Comparison of ENCODE assay signal across 1 cellular context in genomic region chr19:1749373-1750342, GRCh38.
TF ChIP-seq lines count a peak whose summit lies in the region.

No MANE protein-coding gene starts in this region.

TF ChIP-seq in H1, 55 proteins besides CTCF, POLR2A, EP300 and RAD21:
- TF ChIP-seq, protein P1, sequence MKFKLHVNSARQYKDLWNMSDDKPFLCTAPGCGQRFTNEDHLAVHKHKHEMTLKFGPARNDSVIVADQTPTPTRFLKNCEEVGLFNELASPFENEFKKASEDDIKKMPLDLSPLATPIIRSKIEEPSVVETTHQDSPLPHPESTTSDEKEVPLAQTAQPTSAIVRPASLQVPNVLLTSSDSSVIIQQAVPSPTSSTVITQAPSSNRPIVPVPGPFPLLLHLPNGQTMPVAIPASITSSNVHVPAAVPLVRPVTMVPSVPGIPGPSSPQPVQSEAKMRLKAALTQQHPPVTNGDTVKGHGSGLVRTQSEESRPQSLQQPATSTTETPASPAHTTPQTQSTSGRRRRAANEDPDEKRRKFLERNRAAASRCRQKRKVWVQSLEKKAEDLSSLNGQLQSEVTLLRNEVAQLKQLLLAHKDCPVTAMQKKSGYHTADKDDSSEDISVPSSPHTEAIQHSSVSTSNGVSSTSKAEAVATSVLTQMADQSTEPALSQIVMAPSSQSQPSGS (IDR thresholded peaks at IDR 0.05; ENCODE audit: low read length), result no peak
- TF ChIP-seq SUZ12 (IDR thresholded peaks at IDR 0.05; ENCODE audit: low read length), result peak; percentile 98
- TF ChIP-seq TBP (IDR thresholded peaks at IDR 0.05; ENCODE audit: low read depth, low read length), result no peak
- TF ChIP-seq EZH2 (IDR thresholded peaks at IDR 0.05; ENCODE audit: low read depth, low read length, severe bottlenecking), result peak; percentile 99
- TF ChIP-seq RNF2 (IDR thresholded peaks at IDR 0.05; ENCODE audit: borderline replicate concordance, low read depth, low read length, missing control alignments, poor library complexity, severe bottlenecking), result peak; percentile 93
- TF ChIP-seq CBX8 (IDR thresholded peaks at IDR 0.05; ENCODE audit: borderline replicate concordance, low read depth, low read length), result peak; percentile 92; the same call in 1 of the 2 replicates
TF ChIP-seq in H1: peak in this region for 4.
